7 cellular contexts compared by ENCODE assay signal in genomic region chr6:107115695-107116327, GRCh38. TPM values are rescaled to one million over a fixed set of nuclear protein-coding genes. Genes with fewer than 3 reads are reported as not detected.
DNase-seq lines count a peak whose midpoint lies in the region; ATAC-seq and TF ChIP-seq lines count a peak whose summit lies in the region.

No MANE protein-coding gene starts in this region.

- peak overlapping the region; percentile 5 for H4K12ac ChIP-seq in trophoblast cell (ENCODE audit: low read depth, low read length)

- 0 to 1% (median 0%) methylated on average over 32 to 45 of the region's 45 CpGs for WGBS in heart left ventricle, 4 donors
- no CpG with 5 or more reads among the region's 45 CpGs for WGBS in trophoblast cell (ENCODE audit: extremely low coverage, insufficient coverage, insufficient read length)

- peaks cover 3% of the 10 kb centered on the region for H3K79me2 ChIP-seq in trophoblast cell (ENCODE audit: control insufficient read depth, insufficient read depth, low read length, poor library complexity)

- H3K36me3 Mint-ChIP-seq in activated naive CD4-positive, alpha-beta T cell treated with anti-CD3 and anti-CD28 coated beads, Interleukin-2, amount 50 U/mL, for 24 hours = no peaks in the 10 kb centered on the region

- peak overlapping the region; percentile 76 for H3K27ac Mint-ChIP-seq in activated naive CD4-positive, alpha-beta T cell treated with anti-CD3 and anti-CD28 coated beads, Interleukin-2, amount 50 U/mL, for 24 hours

- H3K27me3 ChIP-seq in heart left ventricle = peaks cover 0 to 6% (median 0%) of the 10 kb centered on the region in 9 donors
- no peaks in the 10 kb centered on the region for H3K27me3 ChIP-seq in trophoblast cell (ENCODE audit: insufficient read depth, low read length)

- peak overlapping the region; percentile 90 for H4K91ac ChIP-seq in trophoblast cell (ENCODE audit: low read depth, low read length)

- H3K27ac ChIP-seq in heart left ventricle (peak overlapping the region in 9 of 12 donors; percentile 6 to 54 (median 47)), trophoblast cell (ENCODE audit: low read depth, low read length) (peak overlapping the region; percentile 88)

- peak overlapping the region; percentile 100 for H3K4me2 ChIP-seq in trophoblast cell (ENCODE audit: low read length)

- peak overlapping the region; percentile 78 for H3K9ac ChIP-seq in trophoblast cell (ENCODE audit: low read length)

- H2BK5ac ChIP-seq in trophoblast cell (ENCODE audit: low read depth, low read length, poor library complexity) = peak overlapping the region; percentile 75

- peaks cover 0 to 25% (median 16%) of the 10 kb centered on the region in 12 donors for H3K4me1 ChIP-seq in heart left ventricle
- H3K4me1 ChIP-seq in trophoblast cell (ENCODE audit: control insufficient read depth in 1 of 2, insufficient read depth in 2 of 2, low read length in 2 of 2) = peaks cover 4 to 5% of the 10 kb centered on the region in 2 experiments

- H3K18ac ChIP-seq in trophoblast cell (ENCODE audit: low read length) = peak overlapping the region; percentile 59

- peaks cover 7% of the 10 kb centered on the region for H3K79me1 ChIP-seq in trophoblast cell (ENCODE audit: low read length)

- H3K27me3 Mint-ChIP-seq in activated naive CD4-positive, alpha-beta T cell treated with anti-CD3 and anti-CD28 coated beads, Interleukin-2, amount 50 U/mL, for 24 hours = peaks cover 6% of the 10 kb centered on the region

- no peak for TF ChIP-seq POLR2A in heart left ventricle (IDR thresholded peaks at IDR 0.05)

- peak overlapping the region; percentile 86 for H3K14ac ChIP-seq in trophoblast cell (ENCODE audit: low read length)

- TF ChIP-seq CTCF in GM12865 (IDR thresholded peaks at IDR 0.05; ENCODE audit: insufficient read depth, low read depth, low read length, missing control alignments) (no peak), heart left ventricle (IDR thresholded peaks at IDR 0.05) (no peak)

- no peaks in the 10 kb centered on the region for H3K9me3 ChIP-seq in heart left ventricle
- H3K9me3 ChIP-seq in trophoblast cell (ENCODE audit: insufficient read depth, low read depth, low read length) = no peaks in the 10 kb centered on the region

- H3K4me3 ChIP-seq in GM12865 (ENCODE audit: low read depth, low read length) = peak overlapping the region; percentile 82
- H3K4me3 ChIP-seq in heart left ventricle = peak overlapping the region; percentile 48 to 95 (median 68)
- peak overlapping the region; percentile 89 for H3K4me3 ChIP-seq in trophoblast cell (ENCODE audit: low read depth, low read length)

- H3K36me3 ChIP-seq in heart left ventricle (no peaks in the 10 kb centered on the region), trophoblast cell (ENCODE audit: control insufficient read depth in 1 of 2, insufficient read depth in 2 of 2, low read length in 2 of 2) (no peaks in the 10 kb centered on the region)

- peak overlapping the region; percentile 72 for H3K4ac ChIP-seq in trophoblast cell (ENCODE audit: low read depth, low read length)

- ATAC-seq in HG03432 (IDR thresholded peaks at IDR 0.05; ENCODE audit: unreplicated experiment) (peak; percentile 27), heart left ventricle (peak; percentile 21 to 36 (median 31)), HG03095 (IDR thresholded peaks at IDR 0.05; ENCODE audit: unreplicated experiment) (no peak)

- peak overlapping the region; percentile 87 for H4K8ac ChIP-seq in trophoblast cell (ENCODE audit: low read depth, low read length)

- no peaks in the 10 kb centered on the region for H3K9me3 Mint-ChIP-seq in activated naive CD4-positive, alpha-beta T cell treated with anti-CD3 and anti-CD28 coated beads, Interleukin-2, amount 50 U/mL, for 24 hours

- peak overlapping the region; percentile 63 for H2BK120ac ChIP-seq in trophoblast cell (ENCODE audit: insufficient read depth, low read length, poor library complexity)

- intact Hi-C loops in heart left ventricle (cut with DNase I) = loop anchor here in 6 of 10 donors (2.0 to 10.0 kb wide), 3 partner anchors 87 to 339 kb away; partner anchors contain the start of genes MTRES1 (in 5 of the 6) and PDSS2 (in 2 of the 6)

- peak overlapping the region; percentile 87 for H3K4me3 Mint-ChIP-seq in activated naive CD4-positive, alpha-beta T cell treated with anti-CD3 and anti-CD28 coated beads, Interleukin-2, amount 50 U/mL, for 24 hours

- H3K23ac ChIP-seq in trophoblast cell (ENCODE audit: low read length) = no peak overlapping the region

- H2BK12ac ChIP-seq in trophoblast cell (ENCODE audit: low read length) = peak overlapping the region; percentile 9

- H2AFZ ChIP-seq in trophoblast cell (ENCODE audit: insufficient read depth, low read length, poor library complexity) = peak overlapping the region; percentile 90

- peaks cover 20% of the 10 kb centered on the region for H3K4me1 Mint-ChIP-seq in activated naive CD4-positive, alpha-beta T cell treated with anti-CD3 and anti-CD28 coated beads, Interleukin-2, amount 50 U/mL, for 24 hours

- peak; percentile 64 for DNase-seq in GM12865 (ENCODE audit: low read depth)
- DNase-seq in NOMO-1 (lab: John Stamatoyannopoulos, UW; ENCODE audit: unreplicated experiment in 2 of 2) = peak; percentile 30 to 49
- peak in 4 of 5 donors; percentile 18 to 61 (median 32) for DNase-seq in heart left ventricle
- DNase-seq in trophoblast cell = peak; percentile 34 to 60

- H2AK5ac ChIP-seq in trophoblast cell (ENCODE audit: low read length) = peak overlapping the region; percentile 43

RNA-seq across cellular contexts. Expression of gene BEND3, which starts 0.5 kb away (rescaled TPM):
- total RNA-seq in heart left ventricle = 1 to 10 TPM in 8 of 9 donors, under 1 TPM in 1; 0.75 to 2.0 (median 1.5) TPM
- polyA plus RNA-seq in heart left ventricle = 1 to 10 TPM in 1 of 2 donors, under 1 TPM in 1; 0.30 to 1.1 TPM
- polyA plus RNA-seq in trophoblast cell (2013) = 6.7 and 6.8 TPM in 2 replicates
